16 cellular contexts compared by ENCODE assay signal in genomic region chr13:42804244-42804868, GRCh38. TPM values are rescaled to one million over a fixed set of nuclear protein-coding genes. Genes with fewer than 3 reads are reported as not detected.
DNase-seq lines count a peak whose midpoint lies in the region; ATAC-seq and TF ChIP-seq lines count a peak whose summit lies in the region.
"Had no signal": no experiment of that assay in that cellular context is flagged by ENCODE, and none has a peak within 500 bp of the region (broad histone marks: within the 10 kb centered on the region; RNA-seq: fewer than 3 reads in every experiment).

No MANE protein-coding gene starts in this region.

- H3K27me3 ChIP-seq in hepatocyte (no peaks in the 10 kb centered on the region), aorta (ENCODE audit: control insufficient read depth in 1 of 2, insufficient read depth in 2 of 2, low read length in 1 of 2) (no peaks in the 10 kb centered on the region), foreskin keratinocyte (peaks cover 15% of the 10 kb centered on the region), PC-9 (ENCODE audit: insufficient read depth, low read depth) (no peaks in the 10 kb centered on the region)

- peak; percentile 64 for ATAC-seq in GM19023 (IDR thresholded peaks at IDR 0.05; ENCODE audit: unreplicated experiment)
- ATAC-seq in GM21717 (IDR thresholded peaks at IDR 0.05; ENCODE audit: unreplicated experiment) = peak; percentile 53
- ATAC-seq in HG03280 (IDR thresholded peaks at IDR 0.05; ENCODE audit: unreplicated experiment) = peak; percentile 67
- no peak for ATAC-seq in aorta (ENCODE audit: low FRiP score)
- ATAC-seq in foreskin keratinocyte = no peak
- ATAC-seq: HepG2, lower lobe of right lung had no signal

- H3K36me3 ChIP-seq in hepatocyte (replicated peaks; ENCODE audit: insufficient read depth, low read depth) = no peaks in the 10 kb centered on the region
- H3K36me3 ChIP-seq in aorta (ENCODE audit: control insufficient read depth in 1 of 2, insufficient read depth in 2 of 2, low read length in 1 of 2) = no peaks in the 10 kb centered on the region
- H3K36me3 ChIP-seq in PC-9 (ENCODE audit: low read depth) = no peaks in the 10 kb centered on the region
- H3K36me3 ChIP-seq: lower lobe of right lung had no signal

- H3K4me1 ChIP-seq in hepatocyte (ENCODE audit: insufficient read depth) (no peaks in the 10 kb centered on the region), aorta (ENCODE audit: control insufficient read depth in 1 of 2, insufficient read depth in 2 of 2, low read length in 2 of 2) (no peaks in the 10 kb centered on the region), foreskin keratinocyte (no peaks in the 10 kb centered on the region), PC-9 (replicated peaks; ENCODE audit: insufficient read depth) (0 out of 2 replicates have a peak, but pooled peaks cover 5% of the 10 kb centered on the region)
- H3K4me1 ChIP-seq: lower lobe of right lung had no signal

- H3K79me2 ChIP-seq in hepatocyte (no peaks in the 10 kb centered on the region), PC-9 (ENCODE audit: low read depth) (no peaks in the 10 kb centered on the region)

- intact Hi-C loops in aorta (cut with DNase I) = no loop called here
- intact Hi-C loops in PC-9 (cut with micrococcal nuclease; ENCODE audit: unreplicated experiment) = no loop called here

- H2AFZ ChIP-seq in hepatocyte (no peak overlapping the region), PC-9 (no peak overlapping the region)

- TF ChIP-seq CTCF in hepatocyte (IDR thresholded peaks at IDR 0.05; ENCODE audit: poor library complexity) (no peak), foreskin keratinocyte (conservative IDR thresholded peaks at IDR 0.05) (no peak), PC-9 (conservative IDR thresholded peaks at IDR 0.05) (no peak)

- H4K20me1 ChIP-seq in hepatocyte (ENCODE audit: insufficient read depth, poor library complexity, severe bottlenecking) = no peaks in the 10 kb centered on the region
- H4K20me1 ChIP-seq in PC-9 (ENCODE audit: insufficient read depth) = no peaks in the 10 kb centered on the region

- POLR2A ChIA-PET in PC-9 (lab: Charles Lee; ENCODE audit: unreplicated experiment) = no interaction called here

- WGBS in hepatocyte (ENCODE audit: low lambda C conversion rate, missing lambda C conversion rate) = 57% methylated on average over 4 of the region's 4 CpGs
- WGBS in aorta, 2 donors = 63 to 65% methylated on average over 4 of the region's 4 CpGs

- H3K9me2 ChIP-seq in hepatocyte (replicated peaks; ENCODE audit: insufficient read depth) (no peaks in the 10 kb centered on the region), PC-9 (ENCODE audit: insufficient read depth) (no peaks in the 10 kb centered on the region)

- no peak overlapping the region for H3K4me3 ChIP-seq in hepatocyte
- no peak overlapping the region for H3K4me3 ChIP-seq in aorta (ENCODE audit: low read length in 2 of 2)
- H3K4me3 ChIP-seq in PC-9 = no peak overlapping the region
- H3K4me3 ChIP-seq: lower lobe of right lung had no signal

- H3F3A ChIP-seq in PC-9 (ENCODE audit: insufficient read depth, low read depth) = no peaks in the 10 kb centered on the region

- DNase-seq in hepatocyte (ENCODE audit: low spot score) (no peak), aorta (no peak), foreskin keratinocyte (no peak), PC-9 (no peak)
- DNase-seq: activated CD4-positive, alpha-beta T cell treated with anti-CD3 and anti-CD28 coated beads, Interleukin-2, amount 10 ng/mL, durations not matched to agents 24 days and 14 days; C1 segment of cervical spinal cord; EL; hypothalamus; lower lobe of right lung; NCI-H1436; SW 1271 had no signal

- H3K9me3 ChIP-seq in hepatocyte (ENCODE audit: low read depth) = no peaks in the 10 kb centered on the region
- H3K9me3 ChIP-seq in aorta (ENCODE audit: control insufficient read depth, low read length) = peaks cover 3% of the 10 kb centered on the region
- no peaks in the 10 kb centered on the region for H3K9me3 ChIP-seq in PC-9 (ENCODE audit: insufficient read depth, low read depth)
- H3K9me3 ChIP-seq: lower lobe of right lung had no signal

- BruUV-seq in PC-9 (replicated peaks; lab: Mats Ljungman, UMichigan) = no TSS peak

- CTCF ChIA-PET in PC-9 (lab: Charles Lee) = no interaction called here

- H3K4me2 ChIP-seq in hepatocyte (no peak overlapping the region), PC-9 (no peak overlapping the region)

- H3K27ac ChIP-seq in hepatocyte (peak overlapping the region; percentile 4), aorta (ENCODE audit: low read depth in 1 of 2, low read length in 2 of 2) (no peak overlapping the region), foreskin keratinocyte (no peak overlapping the region), PC-9 (no peak overlapping the region)
- H3K27ac ChIP-seq: lower lobe of right lung had no signal

RNA-seq across cellular contexts. Expression of gene FAM216B, which starts 23.0 kb away (rescaled TPM):
- total RNA-seq in hepatocyte = 0.80 and 0.90 TPM in 2 replicates
- 1.2 and 2.2 TPM in 2 replicates for polyA plus RNA-seq in hepatocyte
- not detected for total RNA-seq in aorta
- polyA plus RNA-seq in aorta = not detected
- total RNA-seq in foreskin keratinocyte = not detected in 2 replicates
- polyA plus RNA-seq in foreskin keratinocyte = not detected in 2 replicates
- not detected in 2 replicates for total RNA-seq in PC-9 (2021)
- total RNA-seq: activated CD4-positive, alpha-beta T cell treated with anti-CD3 and anti-CD28 coated beads, Interleukin-2, amount 10 ng/mL, durations not matched to agents 24 days and 14 days; HepG2; neural crest cell had no signal
- polyA plus RNA-seq: HepG2 had no signal

Comparison
In these comparisons a context has a peak if more than half of its experiments do, and no peak if none do; other contexts are left out.
1. ATAC-seq: peak in GM19023 (single experiment), GM21717 (single experiment) and HG03280 (single experiment); none in aorta (single experiment) and foreskin keratinocyte (single experiment).